In the genomic region with DNA sequence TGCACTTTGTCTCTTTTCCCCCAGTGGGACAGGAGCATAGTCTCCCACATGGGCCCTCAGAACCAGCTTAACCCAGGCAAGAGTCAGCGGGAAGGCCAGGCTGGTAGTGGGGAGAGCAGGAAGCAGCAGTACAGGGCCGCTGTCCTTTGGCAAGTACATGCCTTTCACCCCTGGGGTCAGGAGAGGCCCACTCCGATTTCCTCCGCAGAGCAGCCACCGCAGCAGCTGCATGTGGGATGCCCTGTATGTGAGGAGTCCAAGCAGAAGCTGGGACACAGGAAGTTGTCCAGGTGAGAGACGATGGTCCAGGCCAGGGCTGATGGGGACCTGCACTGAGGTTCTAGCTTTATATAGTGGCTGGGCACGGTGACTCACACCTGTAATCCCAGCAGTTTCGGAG, we compare ENCODE assay signal across 29 cellular contexts. TPM values are rescaled to one million over a fixed set of nuclear protein-coding genes. Genes with fewer than 3 reads are reported as not detected.
"Had no signal": no experiment of that assay in that cellular context is flagged by ENCODE, and none has a peak within 500 bp of the region (broad histone marks: within the 10 kb centered on the region; RNA-seq: fewer than 3 reads in every experiment).

No MANE protein-coding gene starts in this region.

- H3K9ac ChIP-seq: neural progenitor cell, parathyroid adenoma had no signal

- H3K4me1 ChIP-seq: neural progenitor cell, psoas muscle had no signal

- H3K79me2 ChIP-seq: parathyroid adenoma had no signal

- H3K4me3 Mint-ChIP-seq: natural killer cell treated with Interleukin-12 subunit alpha and Interleukin-12 subunit beta and Interleukin-15 and Interleukin-18, amount 100 ng/mL, for 72 hours; neural progenitor cell; stimulated activated naive B cell treated with anti-CD40 and anti-IgM and Interleukin-4, amounts not matched to agents 10 μg/mL and 1 μg/mL and 100 μg/mL, for 72 hours; type B pancreatic cell had no signal

- H3K4me3 ChIP-seq: heart left ventricle, neural progenitor cell, psoas muscle, stomach, thoracic aorta had no signal

- H3K27me3 ChIP-seq: heart left ventricle, neural progenitor cell, stomach had no signal

- H3K27ac ChIP-seq: heart left ventricle, neural progenitor cell, parathyroid adenoma, psoas muscle, thoracic aorta had no signal

- H3K9me3 ChIP-seq: psoas muscle had no signal

- H2AFZ ChIP-seq: neural progenitor cell, parathyroid adenoma had no signal

- H3K36me3 ChIP-seq: heart left ventricle, neural progenitor cell, stomach, thoracic aorta had no signal

- ATAC-seq: esophagus mucosa; heart left ventricle; natural killer cell treated with Interleukin-12 subunit alpha and Interleukin-12 subunit beta and Interleukin-15 and Interleukin-18, amount 100 ng/mL, for 72 hours; psoas muscle; sciatic nerve; stimulated activated naive B cell treated with anti-CD40 and anti-IgM and Interleukin-4, amounts not matched to agents 10 μg/mL and 1 μg/mL and 100 μg/mL, for 72 hours had no signal

- H3K36me3 Mint-ChIP-seq: natural killer cell treated with Interleukin-12 subunit alpha and Interleukin-12 subunit beta and Interleukin-15 and Interleukin-18, amount 100 ng/mL, for 72 hours; neural progenitor cell; type B pancreatic cell had no signal

- H3K27ac Mint-ChIP-seq: natural killer cell treated with Interleukin-12 subunit alpha and Interleukin-12 subunit beta and Interleukin-15 and Interleukin-18, amount 100 ng/mL, for 72 hours; neural progenitor cell; stimulated activated naive B cell treated with anti-CD40 and anti-IgM and Interleukin-4, amounts not matched to agents 10 μg/mL and 1 μg/mL and 100 μg/mL, for 72 hours; type B pancreatic cell had no signal

- H3K4me2 ChIP-seq: neural progenitor cell had no signal

- FAIRE-seq: endometrium, frontal cortex, urothelium cell line had no signal

- DNase-seq: cortex of kidney; effector memory CD4-positive, alpha-beta T cell; heart left ventricle; hippocampal formation; kidney glomerular epithelial cell; midbrain; occipital lobe; psoas muscle; retina; stimulated activated CD4-positive, alpha-beta T cell treated with anti-CD3 and anti-CD28 coated beads, Interleukin-2, amount 100 ng/mL, for 24 hours; stimulated activated CD4-positive, alpha-beta T cell treated with anti-CD3 and anti-CD28 coated beads, Interleukin-4, amount 100 ng/mL, for 4 hours; stimulated activated naive B cell treated with anti-CD40 and anti-IgM and Interleukin-4, amounts not matched to agents 10 μg/mL and 1 μg/mL and 100 μg/mL, for 72 hours; stomach; substantia nigra had no signal

- H3K4me1 Mint-ChIP-seq: neural progenitor cell had no signal

- H3K9me3 Mint-ChIP-seq: natural killer cell treated with Interleukin-12 subunit alpha and Interleukin-12 subunit beta and Interleukin-15 and Interleukin-18, amount 100 ng/mL, for 72 hours; type B pancreatic cell had no signal

RNA-seq across cellular contexts. Expression of gene GALNTL5, which starts 36.7 kb away (rescaled TPM):
- total RNA-seq: chondrocyte; esophagus mucosa; fibroblast of lung; frontal cortex; glomerular endothelial cell; liver; natural killer cell treated with Interleukin-12 subunit alpha and Interleukin-12 subunit beta and Interleukin-15 and Interleukin-18, amount 100 ng/mL, for 72 hours; occipital lobe; psoas muscle; sciatic nerve; skeletal muscle tissue; stomach; thoracic aorta had no signal
- polyA plus RNA-seq: fibroblast of lung, heart left ventricle, liver, psoas muscle, stomach had no signal
